In the genomic region with DNA sequence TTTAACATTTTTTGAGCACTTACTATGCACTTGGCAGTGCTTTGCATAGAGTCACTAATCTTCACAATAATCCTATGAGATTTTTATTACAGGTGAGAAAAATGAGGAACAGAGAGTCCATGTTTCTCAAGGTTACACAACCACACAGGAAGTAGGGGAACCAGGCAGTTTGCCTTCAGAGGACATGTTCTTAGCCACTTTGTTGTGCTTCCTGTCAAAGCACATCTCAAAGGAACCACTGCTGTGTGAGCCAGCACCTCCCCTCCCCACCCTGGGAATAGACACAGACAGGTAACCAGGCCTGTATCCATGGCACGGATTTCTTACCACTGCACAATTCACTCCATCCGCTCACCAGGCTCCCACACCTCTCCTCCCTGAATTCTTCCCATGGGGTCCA, we compare ENCODE assay signal across 16 cellular contexts. TPM values are rescaled to one million over a fixed set of nuclear protein-coding genes. Genes with fewer than 3 reads are reported as not detected.
DNase-seq lines count a peak whose midpoint lies in the region; ATAC-seq, FAIRE-seq and TF ChIP-seq lines count a peak whose summit lies in the region.
"Had no signal": no experiment of that assay in that cellular context is flagged by ENCODE, and none has a peak within 500 bp of the region (broad histone marks: within the 10 kb centered on the region; RNA-seq: fewer than 3 reads in every experiment).

No MANE protein-coding gene starts in this region.

- no peaks in the 10 kb centered on the region for H3K79me2 ChIP-seq in HepG2 (ENCODE audit: insufficient read depth, low read length)

- H3K9me3 ChIP-seq in naive thymus-derived CD4-positive, alpha-beta T cell (ENCODE audit: control insufficient read depth in 2 of 3, low read length in 3 of 3): no peaks in the 10 kb centered on the region
- H3K9me3 ChIP-seq in HepG2 (ENCODE audit: low read length) (no peaks in the 10 kb centered on the region), ovary (no peaks in the 10 kb centered on the region)
- H3K9me3 ChIP-seq: pancreas had no signal

- H3K27me3 Mint-ChIP-seq in naive thymus-derived CD4-positive, alpha-beta T cell: no peaks in the 10 kb centered on the region

- no peak for FAIRE-seq in HepG2 (lab: Jason Lieb, UNC)
- FAIRE-seq: endothelial cell of umbilical vein, G401.6, pancreas had no signal

- H3K27ac Mint-ChIP-seq in naive thymus-derived CD4-positive, alpha-beta T cell: peak overlapping the region; percentile 80 to 94 (median 88)

- POLR2A ChIA-PET in naive thymus-derived CD4-positive, alpha-beta T cell (lab: Charles Lee): interaction anchor here (0.6 kb wide), 1 partner anchor 345 kb away, joined by 3 read pairs; no protein-coding TSS in a partner anchor
- POLR2A ChIA-PET in HepG2 (lab: Yijun Ruan, JAX): no interaction called here

- TF ChIP-seq CTCF in HepG2 (CRISPR knock-in tag; IDR thresholded peaks at IDR 0.05) (no peak), ovary (IDR thresholded peaks at IDR 0.05) (no peak)

- peaks cover 18 to 59% of the 10 kb centered on the region in 2 donors for H3K4me1 ChIP-seq in naive thymus-derived CD4-positive, alpha-beta T cell (ENCODE audit: control insufficient read depth in 2 of 2, insufficient read depth in 2 of 2, low read length in 2 of 2)
- H3K4me1 ChIP-seq in HepG2 (ENCODE audit: insufficient read depth, low read length) (no peaks in the 10 kb centered on the region), ovary (ENCODE audit: insufficient read depth) (no peaks in the 10 kb centered on the region)
- H3K4me1 ChIP-seq: pancreas had no signal

- intact Hi-C loops in naive thymus-derived CD4-positive, alpha-beta T cell (cut with micrococcal nuclease): loop anchor here (10.0 kb wide), 4 partner anchors 278 to 458 kb away; partner anchors contain the start of genes ENHO (in 1 of the 2), RPP25L (in 1 of the 2) and SIGMAR1 (in 1 of the 2)
- intact Hi-C loops in HepG2 (cut with micrococcal nuclease; ENCODE audit: unreplicated experiment): no loop called here
- intact Hi-C loops in ovary (cut with DNase I): loop anchor here in 1 of 4 donors (10.0 kb wide), 1 partner anchor 88 kb away; a partner anchor contains a TSS

- peaks cover 48 to 69% (median 60%) of the 10 kb centered on the region in 7 donors for H3K4me1 Mint-ChIP-seq in naive thymus-derived CD4-positive, alpha-beta T cell

- peaks cover 0 to 3% (median 0%) of the 10 kb centered on the region in 11 donors for H3K9me3 Mint-ChIP-seq in naive thymus-derived CD4-positive, alpha-beta T cell

- no peak overlapping the region for H2AFZ ChIP-seq in HepG2 (ENCODE audit: low read length)

- no TSS peak for BruUV-seq in HepG2 (replicated peaks; lab: Mats Ljungman, UMichigan)

- H3K9ac ChIP-seq in HepG2 (ENCODE audit: insufficient read depth, low read depth, low read length): no peak overlapping the region

- TF ChIP-seq RAD21 in HepG2 (CRISPR knock-in tag; IDR thresholded peaks at IDR 0.05): no peak

- H3K36me3 ChIP-seq in naive thymus-derived CD4-positive, alpha-beta T cell (ENCODE audit: control insufficient read depth in 2 of 3, insufficient read depth in 3 of 3, low read length in 3 of 3): no peaks in the 10 kb centered on the region
- H3K36me3 ChIP-seq in HepG2 (replicated peaks in 1 of 2; ENCODE audit: control insufficient read depth in 1 of 2, insufficient read depth in 2 of 2, low read length in 2 of 2) (no peaks in the 10 kb centered on the region), ovary (no peaks in the 10 kb centered on the region)
- H3K36me3 ChIP-seq: pancreas had no signal

- H4K20me1 ChIP-seq in HepG2 (ENCODE audit: insufficient read depth, low read length): no peaks in the 10 kb centered on the region

- H3K4me2 ChIP-seq in HepG2 (ENCODE audit: low read depth, low read length): no peak overlapping the region

- peak; percentile 59 for ATAC-seq in HG02610 (IDR thresholded peaks at IDR 0.05; ENCODE audit: unreplicated experiment)
- no peak for ATAC-seq in naive thymus-derived CD4-positive, alpha-beta T cell
- ATAC-seq in GM18858 (IDR thresholded peaks at IDR 0.05; ENCODE audit: unreplicated experiment): no peak
- no peak for ATAC-seq in HepG2
- ATAC-seq: HCT116, pancreas, PC-3 had no signal

- H3K4me3 Mint-ChIP-seq in naive thymus-derived CD4-positive, alpha-beta T cell: peak overlapping the region; percentile 41 to 82 (median 62)

- peaks cover 0 to 1% (median 0%) of the 10 kb centered on the region in 5 donors for H3K36me3 Mint-ChIP-seq in naive thymus-derived CD4-positive, alpha-beta T cell

- peak overlapping the region; percentile 33 for H3K27ac ChIP-seq in naive thymus-derived CD4-positive, alpha-beta T cell (ENCODE audit: low read depth, low read length)
- no peak overlapping the region for H3K27ac ChIP-seq in HepG2 (ENCODE audit: extremely low read length, insufficient read depth, low read length)
- H3K27ac ChIP-seq in ovary: no peak overlapping the region
- H3K27ac ChIP-seq: pancreas had no signal

- peak; percentile 25 for DNase-seq in activated CD4-positive, CD25-positive, alpha-beta regulatory T cell treated with anti-CD3 and anti-CD28 coated beads, Interleukin-2, amount 50 U/mL, for 72 hours
- no peak for DNase-seq in activated CD4-positive, CD25-positive, alpha-beta regulatory T cell (lab: John Stamatoyannopoulos, UW)
- peak; percentile 5 to 11 for DNase-seq in Kasumi-1 (lab: John Stamatoyannopoulos, UW)
- DNase-seq in naive thymus-derived CD4-positive, alpha-beta T cell: peak in 7 of 9 donors; percentile 16 to 57 (median 46)
- DNase-seq in HepG2 (ENCODE audit: low spot score): no peak
- DNase-seq in ovary: no peak
- DNase-seq: 8988T; activated CD4-positive, alpha-beta T cell treated with anti-CD3 and anti-CD28 coated beads for 1 hour; anterior cingulate cortex; pancreas; PC-3 had no signal

- H3K4me3 ChIP-seq in naive thymus-derived CD4-positive, alpha-beta T cell (ENCODE audit: low read length): no peak overlapping the region
- H3K4me3 ChIP-seq in HepG2 (replicated peaks in 1 of 3; ENCODE audit: insufficient read depth in 1 of 3, low read depth in 2 of 3, low read length in 3 of 3) (no peak overlapping the region), ovary (no peak overlapping the region)
- H3K4me3 ChIP-seq: pancreas had no signal

- TF ChIP-seq EP300 in HepG2 (IDR thresholded peaks at IDR 0.05; ENCODE audit: low read depth in 2 of 2, low read length in 2 of 2): no peak
- no peak for TF ChIP-seq EP300 in HepG2 (CRISPR knock-in tag; IDR thresholded peaks at IDR 0.05; ENCODE audit: borderline replicate concordance)
- no peak for TF ChIP-seq EP300 in ovary (IDR thresholded peaks at IDR 0.05)

- CTCF ChIA-PET in naive thymus-derived CD4-positive, alpha-beta T cell (lab: Charles Lee): interaction anchor here (1.7 to 2.3 kb wide), 2 partner anchors 68 to 84 kb away, joined by 3 to 25 read pairs; no protein-coding TSS in a partner anchor
- CTCF ChIA-PET in HepG2 (lab: Yijun Ruan, JAX; ENCODE audit: low intra/inter-chr PET ratio, low total read pairs): no interaction called here

- TF ChIP-seq POLR2A in HepG2 (IDR thresholded peaks at IDR 0.05; ENCODE audit: insufficient read depth in 1 of 2, low read depth in 2 of 2, low read length in 2 of 2) (no peak), ovary (IDR thresholded peaks at IDR 0.05) (no peak)

- in situ Hi-C loops in HepG2 (cut with HindIII; ENCODE audit: extremely low pct_ligation_motif_present, low pct_unique_long_range_greater_than_20kb): no loop called here

- H3K27me3 ChIP-seq in naive thymus-derived CD4-positive, alpha-beta T cell (ENCODE audit: control insufficient read depth in 2 of 2, insufficient read depth in 2 of 2, low read length in 2 of 2): no peaks in the 10 kb centered on the region
- H3K27me3 ChIP-seq in HepG2 (ENCODE audit: control insufficient read depth in 1 of 2, insufficient read depth in 2 of 2, low read length in 2 of 2): peaks cover 0 to 39% of the 10 kb centered on the region in 2 experiments; a peak in 4 of 5 replicates
- no peaks in the 10 kb centered on the region for H3K27me3 ChIP-seq in ovary
- H3K27me3 ChIP-seq: pancreas had no signal

- 58% methylated on average over 2 of the region's 2 CpGs for WGBS in HepG2 (ENCODE audit: low lambda C conversion rate)
- WGBS in ovary, 3 donors: 67 to 87% (median 73%) methylated on average over 2 of the region's 2 CpGs

RNA-seq across cellular contexts. Expression of gene DNAJB5, which starts 6.3 kb away (rescaled TPM):
- 1 to 10 TPM; 1.1 to 3.7 (median 1.4) TPM for total RNA-seq in naive thymus-derived CD4-positive, alpha-beta T cell
- polyA plus RNA-seq in naive thymus-derived CD4-positive, alpha-beta T cell: 1 to 10 TPM; 3.4 TPM
- total RNA-seq in HepG2 (2016; rRNA removed; fragmentation: Illumina TruSeq; extraction: Trizol) (0.69 and 0.90 TPM in 2 replicates), ovary (10 to 100 TPM in 4 of 7 donors, 1 to 10 TPM in 3; 6.4 to 21.0 (median 11.8) TPM)
- 0.20 and 0.26 TPM in 2 replicates for total RNA-seq in HepG2 (2016; cell fraction: cytosol; rRNA removed; fragmentation: Illumina TruSeq; extraction: Trizol; ENCODE audit: low read depth)
- total RNA-seq in HepG2 (2016; cell fraction: insoluble cytoplasmic fraction; rRNA removed; fragmentation: Illumina TruSeq; extraction: Trizol): 0.65 and 0.94 TPM in 2 replicates
- 0.68 and 0.96 TPM in 2 replicates for total RNA-seq in HepG2 (2016; cell fraction: membrane; rRNA removed; fragmentation: Illumina TruSeq; extraction: Trizol)
- 0.37 and 0.88 TPM in 2 replicates for total RNA-seq in HepG2 (2016; cell fraction: nucleus; rRNA removed; fragmentation: Illumina TruSeq; extraction: Trizol)
- polyA plus RNA-seq in HepG2 (2011; rRNA removed) (0.40 and 0.54 TPM in 2 replicates), ovary (10 to 100 TPM in 1 of 2 donors, 1 to 10 TPM in 1; 5.7 to 23.0 TPM)
- 0.50 and 0.63 TPM in 2 replicates for polyA plus RNA-seq in HepG2 (2011; cell fraction: cytosol; rRNA removed)
- 0.39 and 0.48 TPM in 2 replicates for polyA plus RNA-seq in HepG2 (2011; cell fraction: nucleus; rRNA removed)
- 1.2 and 1.3 TPM in 2 replicates for polyA plus RNA-seq in HepG2 (2012)
- 0.54 and 0.57 TPM in 2 replicates for polyA plus RNA-seq in HepG2 (2016; cell fraction: cytosol; fragmentation: Illumina TruSeq; extraction: Trizol; ENCODE audit: low read depth)
- polyA plus RNA-seq in HepG2 (2016; cell fraction: insoluble cytoplasmic fraction; fragmentation: Illumina TruSeq; extraction: Trizol; ENCODE audit: low read depth): 1.7 and 1.9 TPM in 2 replicates
- polyA plus RNA-seq in HepG2 (2016; cell fraction: membrane; fragmentation: Illumina TruSeq; extraction: Trizol; ENCODE audit: low read depth): 0.74 and 1.1 TPM in 2 replicates
- 1.3 and 1.4 TPM in 2 replicates for polyA plus RNA-seq in HepG2 (2016; cell fraction: nucleus; fragmentation: Illumina TruSeq; extraction: Trizol; ENCODE audit: insufficient read depth, low read depth)
- 0.22 and 2.4 TPM in 2 replicates for polyA minus RNA-seq in HepG2 (2011; rRNA and poly(A)+ RNA removed; ENCODE audit: low replicate concordance)
- not detected in 2 replicates for polyA minus RNA-seq in HepG2 (2011; cell fraction: cytosol; rRNA and poly(A)+ RNA removed)
- 0.25 and 0.52 TPM in 2 replicates for polyA minus RNA-seq in HepG2 (2011; cell fraction: nucleus; rRNA and poly(A)+ RNA removed)

RNA-seq across cellular contexts. Expression of gene PHF24, which starts 25.1 kb away (rescaled TPM):
- total RNA-seq in naive thymus-derived CD4-positive, alpha-beta T cell: not detected
- polyA plus RNA-seq in naive thymus-derived CD4-positive, alpha-beta T cell: not detected
- total RNA-seq in HepG2 (2016; rRNA removed; fragmentation: Illumina TruSeq; extraction: Trizol) (not detected in 2 replicates), ovary (1 to 10 TPM in 1 of 7 donors, under 1 TPM in 5, not detected in 1; 0.20 to 1.0 (median 0.45) TPM)
- not detected in 2 replicates for total RNA-seq in HepG2 (2016; cell fraction: cytosol; rRNA removed; fragmentation: Illumina TruSeq; extraction: Trizol; ENCODE audit: low read depth)
- not detected in 2 replicates for total RNA-seq in HepG2 (2016; cell fraction: insoluble cytoplasmic fraction; rRNA removed; fragmentation: Illumina TruSeq; extraction: Trizol)
- not detected in 2 replicates for total RNA-seq in HepG2 (2016; cell fraction: membrane; rRNA removed; fragmentation: Illumina TruSeq; extraction: Trizol)
- not detected in 2 replicates for total RNA-seq in HepG2 (2016; cell fraction: nucleus; rRNA removed; fragmentation: Illumina TruSeq; extraction: Trizol)
- polyA plus RNA-seq in HepG2 (2011; rRNA removed) (0.05 TPM in 1 of 2 replicates, not detected in the other), ovary (under 1 TPM; 0.10 to 0.42 TPM)
- polyA plus RNA-seq in HepG2 (2011; cell fraction: cytosol; rRNA removed): not detected in 2 replicates
- not detected in 2 replicates for polyA plus RNA-seq in HepG2 (2011; cell fraction: nucleus; rRNA removed)
- polyA plus RNA-seq in HepG2 (2012): not detected in 2 replicates
- not detected in 2 replicates for polyA plus RNA-seq in HepG2 (2016; cell fraction: cytosol; fragmentation: Illumina TruSeq; extraction: Trizol; ENCODE audit: low read depth)
- polyA plus RNA-seq in HepG2 (2016; cell fraction: insoluble cytoplasmic fraction; fragmentation: Illumina TruSeq; extraction: Trizol; ENCODE audit: low read depth): not detected in 2 replicates
- not detected in 2 replicates for polyA plus RNA-seq in HepG2 (2016; cell fraction: membrane; fragmentation: Illumina TruSeq; extraction: Trizol; ENCODE audit: low read depth)
- not detected in 2 replicates for polyA plus RNA-seq in HepG2 (2016; cell fraction: nucleus; fragmentation: Illumina TruSeq; extraction: Trizol; ENCODE audit: insufficient read depth, low read depth)
- polyA minus RNA-seq in HepG2 (2011; rRNA and poly(A)+ RNA removed; ENCODE audit: low replicate concordance): 0.10 TPM in 1 of 2 replicates, not detected in the other
- polyA minus RNA-seq in HepG2 (2011; cell fraction: cytosol; rRNA and poly(A)+ RNA removed): not detected in 2 replicates
- not detected in 2 replicates for polyA minus RNA-seq in HepG2 (2011; cell fraction: nucleus; rRNA and poly(A)+ RNA removed)
- total RNA-seq: endothelial cell of umbilical vein, PC-3 had no signal
- polyA plus RNA-seq: endothelial cell of umbilical vein had no signal

Comparison
In these comparisons a context has a peak if more than half of its experiments do, and no peak if none do; other contexts are left out.
1. DNase-seq: peak in activated CD4-positive, CD25-positive, alpha-beta regulatory T cell treated with anti-CD3 and anti-CD28 coated beads, Interleukin-2, amount 50 U/mL, for 72 hours (single experiment), Kasumi-1 (2 of 2) and naive thymus-derived CD4-positive, alpha-beta T cell (7 of 9); none in activated CD4-positive, CD25-positive, alpha-beta regulatory T cell (0 of 4), HepG2 (single experiment) and ovary (0 of 5).